In genomic region chr1:155254228-155254713, GRCh38 we compare ENCODE assay signal across 1 cellular context.
TF ChIP-seq lines count a peak whose summit lies in the region.

No MANE protein-coding gene starts in this region.

TF ChIP-seq in WTC11, 78 proteins besides CTCF, POLR2A, EP300 and RAD21 (continued from another document):
- TF ChIP-seq CREM (CRISPR knock-in tag; IDR thresholded peaks at IDR 0.05) (no peak), E2F5 (CRISPR knock-in tag; IDR thresholded peaks at IDR 0.05) (no peak), PRRX2 (CRISPR knock-in tag; IDR thresholded peaks at IDR 0.05) (no peak), RORB (CRISPR knock-in tag; IDR thresholded peaks at IDR 0.05) (no peak), ZSCAN18 (CRISPR knock-in tag; IDR thresholded peaks at IDR 0.05) (no peak), CREB1 (CRISPR knock-in tag; IDR thresholded peaks at IDR 0.05) (no peak)
- TF ChIP-seq, protein P1, sequence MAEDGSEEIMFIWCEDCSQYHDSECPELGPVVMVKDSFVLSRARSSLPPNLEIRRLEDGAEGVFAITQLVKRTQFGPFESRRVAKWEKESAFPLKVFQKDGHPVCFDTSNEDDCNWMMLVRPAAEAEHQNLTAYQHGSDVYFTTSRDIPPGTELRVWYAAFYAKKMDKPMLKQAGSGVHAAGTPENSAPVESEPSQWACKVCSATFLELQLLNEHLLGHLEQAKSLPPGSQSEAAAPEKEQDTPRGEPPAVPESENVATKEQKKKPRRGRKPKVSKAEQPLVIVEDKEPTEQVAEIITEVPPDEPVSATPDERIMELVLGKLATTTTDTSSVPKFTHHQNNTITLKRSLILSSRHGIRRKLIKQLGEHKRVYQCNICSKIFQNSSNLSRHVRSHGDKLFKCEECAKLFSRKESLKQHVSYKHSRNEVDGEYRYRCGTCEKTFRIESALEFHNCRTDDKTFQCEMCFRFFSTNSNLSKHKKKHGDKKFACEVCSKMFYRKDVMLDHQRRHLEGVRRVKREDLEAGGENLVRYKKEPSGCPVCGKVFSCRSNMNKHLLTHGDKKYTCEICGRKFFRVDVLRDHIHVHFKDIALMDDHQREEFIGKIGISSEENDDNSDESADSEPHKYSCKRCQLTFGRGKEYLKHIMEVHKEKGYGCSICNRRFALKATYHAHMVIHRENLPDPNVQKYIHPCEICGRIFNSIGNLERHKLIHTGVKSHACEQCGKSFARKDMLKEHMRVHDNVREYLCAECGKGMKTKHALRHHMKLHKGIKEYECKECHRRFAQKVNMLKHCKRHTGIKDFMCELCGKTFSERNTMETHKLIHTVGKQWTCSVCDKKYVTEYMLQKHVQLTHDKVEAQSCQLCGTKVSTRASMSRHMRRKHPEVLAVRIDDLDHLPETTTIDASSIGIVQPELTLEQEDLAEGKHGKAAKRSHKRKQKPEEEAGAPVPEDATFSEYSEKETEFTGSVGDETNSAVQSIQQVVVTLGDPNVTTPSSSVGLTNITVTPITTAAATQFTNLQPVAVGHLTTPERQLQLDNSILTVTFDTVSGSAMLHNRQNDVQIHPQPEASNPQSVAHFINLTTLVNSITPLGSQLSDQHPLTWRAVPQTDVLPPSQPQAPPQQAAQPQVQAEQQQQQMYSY (CRISPR knock-in tag; IDR thresholded peaks at IDR 0.05), result no peak
- TF ChIP-seq, protein P2, sequence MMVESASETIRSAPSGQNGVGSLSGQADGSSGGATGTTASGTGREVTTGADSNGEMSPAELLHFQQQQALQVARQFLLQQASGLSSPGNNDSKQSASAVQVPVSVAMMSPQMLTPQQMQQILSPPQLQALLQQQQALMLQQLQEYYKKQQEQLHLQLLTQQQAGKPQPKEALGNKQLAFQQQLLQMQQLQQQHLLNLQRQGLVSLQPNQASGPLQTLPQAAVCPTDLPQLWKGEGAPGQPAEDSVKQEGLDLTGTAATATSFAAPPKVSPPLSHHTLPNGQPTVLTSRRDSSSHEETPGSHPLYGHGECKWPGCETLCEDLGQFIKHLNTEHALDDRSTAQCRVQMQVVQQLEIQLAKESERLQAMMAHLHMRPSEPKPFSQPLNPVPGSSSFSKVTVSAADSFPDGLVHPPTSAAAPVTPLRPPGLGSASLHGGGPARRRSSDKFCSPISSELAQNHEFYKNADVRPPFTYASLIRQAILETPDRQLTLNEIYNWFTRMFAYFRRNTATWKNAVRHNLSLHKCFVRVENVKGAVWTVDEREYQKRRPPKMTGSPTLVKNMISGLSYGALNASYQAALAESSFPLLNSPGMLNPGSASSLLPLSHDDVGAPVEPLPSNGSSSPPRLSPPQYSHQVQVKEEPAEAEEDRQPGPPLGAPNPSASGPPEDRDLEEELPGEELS (CRISPR knock-in tag; IDR thresholded peaks at IDR 0.05), result no peak
